10 cellular contexts compared by ENCODE assay signal in the genomic region with DNA sequence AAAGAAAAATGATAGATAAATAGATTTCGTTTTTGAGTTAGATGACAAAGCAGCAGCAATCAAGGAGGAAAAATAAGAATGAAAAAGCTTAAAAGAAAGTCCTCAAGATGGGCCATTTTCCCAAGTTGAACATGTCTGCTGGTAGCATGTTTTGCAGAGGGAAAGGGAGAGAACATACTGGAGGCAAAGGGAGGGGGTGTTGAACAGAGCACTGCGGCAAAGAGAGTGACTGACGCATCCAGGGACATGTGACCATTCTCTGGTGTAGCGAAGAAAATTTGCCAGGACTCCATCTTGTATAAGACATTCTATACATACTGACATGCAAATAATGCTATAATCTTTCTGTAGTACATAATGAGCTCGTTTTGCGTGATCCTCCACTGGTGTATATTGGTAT. TPM values are rescaled to one million over a fixed set of nuclear protein-coding genes. Genes with fewer than 3 reads are reported as not detected.
DNase-seq lines count a peak whose midpoint lies in the region; ATAC-seq and TF ChIP-seq lines count a peak whose summit lies in the region.
"Had no signal": no experiment of that assay in that cellular context is flagged by ENCODE, and none has a peak within 500 bp of the region (broad histone marks: within the 10 kb centered on the region; RNA-seq: fewer than 3 reads in every experiment).

No MANE protein-coding gene starts in this region.

- no peak overlapping the region for H3K4me3 Mint-ChIP-seq in activated T-helper 2 cell treated with anti-CD3 and anti-CD28 coated beads, Interferon-gamma antibody, Interleukin-2, Interleukin-4, amounts not matched to agents 10 μg/mL and 5 μg/mL and 100 μg/mL, durations not matched to agents 14 hours and 24 hours and 36 hours (ENCODE audit: low read depth)
- H3K4me3 Mint-ChIP-seq: T-helper 2 cell treated with Interferon-gamma antibody and Interleukin-4, amounts not matched to agents 5 μg/mL and 100 μg/mL, for 36 hours had no signal

- no peak overlapping the region for H3K4me3 ChIP-seq in IMR-90 (ENCODE audit: insufficient read depth, low read depth, low read length)
- peak overlapping the region; percentile 24 for H3K4me3 ChIP-seq in astrocyte of the spinal cord (ENCODE audit: low read depth, low read length)
- peak overlapping the region; percentile 38 for H3K4me3 ChIP-seq in skeletal muscle cell (ENCODE audit: low read depth, low read length)

- H2BK15ac ChIP-seq in IMR-90 (ENCODE audit: low read depth, low read length), result no peak overlapping the region

- WGBS in IMR-90 (ENCODE audit: extremely low coverage in 2 of 2, insufficient read length in 1 of 2), 2 experiments, result 0% methylated on average over 1 of the region's 6 CpGs; no CpG with 5 or more reads in 1 of the 2 experiments

- H3K18ac ChIP-seq in IMR-90 (ENCODE audit: low read depth, low read length), result no peak overlapping the region

- no peaks in the 10 kb centered on the region for H3K79me1 ChIP-seq in IMR-90 (ENCODE audit: low read depth in 1 of 2, low read length in 2 of 2)

- no peak overlapping the region for H2AK9ac ChIP-seq in IMR-90 (replicated peaks; ENCODE audit: low read depth, low read length, poor library complexity)

- no peaks in the 10 kb centered on the region for H3K9me1 ChIP-seq in IMR-90 (ENCODE audit: insufficient read depth, low read length)

- H3K23ac ChIP-seq in IMR-90 (ENCODE audit: low read depth, low read length), result no peak overlapping the region

- H3K9ac ChIP-seq in IMR-90 (ENCODE audit: low read depth, low read length), result no peak overlapping the region

- no peak overlapping the region for H3K4ac ChIP-seq in IMR-90 (ENCODE audit: low read depth, low read length)

- H2AK5ac ChIP-seq in IMR-90 (ENCODE audit: low read depth, low read length), result no peak overlapping the region

- ATAC-seq in IMR-90 (ENCODE audit: low read depth), result no peak
- ATAC-seq: Panc1 had no signal

- no peak overlapping the region for H2BK120ac ChIP-seq in IMR-90 (ENCODE audit: low read depth, low read length)

- intact Hi-C loops in IMR-90 (cut with micrococcal nuclease), result no loop called here
- intact Hi-C loops in activated T-helper 2 cell treated with anti-CD3 and anti-CD28 coated beads, Interferon-gamma antibody, Interleukin-2, Interleukin-4, amounts not matched to agents 10 μg/mL and 5 μg/mL and 100 μg/mL, durations not matched to agents 14 hours and 24 hours and 36 hours (cut with micrococcal nuclease), result no loop called here

- no peak overlapping the region for H4K91ac ChIP-seq in IMR-90 (ENCODE audit: insufficient read depth, low read depth, low read length)

- in situ Hi-C loops in IMR-90 (cut with MboI; ENCODE audit: low sequenced_read_pairs), result no loop called here
- in situ Hi-C loops in astrocyte of the spinal cord (cut with HindIII; ENCODE audit: low sequenced_read_pairs), result no loop called here
- in situ Hi-C loops in GM13976 (cut with MboI; ENCODE audit: low sequenced_read_pairs, unreplicated experiment), result no loop called here

- CTCF ChIA-PET in IMR-90 (lab: Yijun Ruan, JAX), result interaction anchor here (0.5 to 1.2 kb wide), 3 partner anchors 22 to 64 kb away, joined by 3 to 4 read pairs (median 3); no protein-coding TSS in a partner anchor

- no peaks in the 10 kb centered on the region for H3K36me3 Mint-ChIP-seq in activated T-helper 2 cell treated with anti-CD3 and anti-CD28 coated beads, Interferon-gamma antibody, Interleukin-2, Interleukin-4, amounts not matched to agents 10 μg/mL and 5 μg/mL and 100 μg/mL, durations not matched to agents 14 hours and 24 hours and 36 hours (ENCODE audit: low read depth)

- H3K56ac ChIP-seq in IMR-90 (ENCODE audit: extremely low read depth, insufficient read depth, low read length), result no peak overlapping the region

- dilution Hi-C loops in IMR-90 (cut with HindIII; ENCODE audit: low sequenced_read_pairs, unreplicated experiment), result no loop called here

- H3K4me1 ChIP-seq in IMR-90 (ENCODE audit: control insufficient read depth, insufficient read depth, low read length), result no peaks in the 10 kb centered on the region

- no peaks in the 10 kb centered on the region for H3K9me3 ChIP-seq in IMR-90 (ENCODE audit: control insufficient read depth, insufficient read depth, low read length)

- TF ChIP-seq CTCF in IMR-90 (conservative IDR thresholded peaks at IDR 0.05; ENCODE audit: low read depth, low read length), result no peak
- TF ChIP-seq CTCF in astrocyte of the spinal cord (IDR thresholded peaks at IDR 0.05; ENCODE audit: low read depth, low read length), result no peak
- no peak for TF ChIP-seq CTCF in GM13976 (IDR thresholded peaks at IDR 0.05; ENCODE audit: borderline replicate concordance, control extremely low read depth, extremely low read depth, insufficient read depth, missing control alignments)

- H2BK5ac ChIP-seq in IMR-90 (ENCODE audit: low read depth, low read length, poor library complexity, severe bottlenecking), result no peak overlapping the region

- H3K14ac ChIP-seq in IMR-90 (replicated peaks; ENCODE audit: low read depth, low read length), result no peak overlapping the region

- peaks cover 4% of the 10 kb centered on the region for H3K27me3 Mint-ChIP-seq in activated T-helper 2 cell treated with anti-CD3 and anti-CD28 coated beads, Interferon-gamma antibody, Interleukin-2, Interleukin-4, amounts not matched to agents 10 μg/mL and 5 μg/mL and 100 μg/mL, durations not matched to agents 14 hours and 24 hours and 36 hours (ENCODE audit: low read depth)

- no peaks in the 10 kb centered on the region for H3K27me3 ChIP-seq in IMR-90 (ENCODE audit: control insufficient read depth, insufficient read depth, low read length)

- no TSS peak for BruUV-seq in IMR-90 (replicated peaks; lab: Mats Ljungman, UMichigan)

- H2BK20ac ChIP-seq in IMR-90 (ENCODE audit: low read depth, low read length), result no peak overlapping the region

- DNase-seq in IMR-90, result no peak
- DNase-seq in astrocyte of the spinal cord (ENCODE audit: low read depth, low spot score), result peak; percentile 39
- DNase-seq in inferior parietal cortex (ENCODE audit: extremely low spot score), result peak; percentile 76
- DNase-seq in skeletal muscle cell (ENCODE audit: low read depth), result no peak
- no peak for DNase-seq in GM13976 (ENCODE audit: low spot score)
- no peak for DNase-seq in COR-L47 (lab: John Stamatoyannopoulos, UW)
- DNase-seq in stimulated activated CD4-positive, alpha-beta T cell treated with anti-CD3 and anti-CD28 coated beads, Interleukin-12 subunit alpha, Interleukin-12 subunit beta, amount 100 ng/mL, for 4 hours, result no peak
- DNase-seq in activated T-helper 2 cell treated with anti-CD3 and anti-CD28 coated beads, Interferon-gamma antibody, Interleukin-2, Interleukin-4, amounts not matched to agents 10 μg/mL and 5 μg/mL and 100 μg/mL, durations not matched to agents 14 hours and 24 hours and 36 hours (ENCODE audit: low spot score), result no peak

- no peak overlapping the region for H4K5ac ChIP-seq in IMR-90 (ENCODE audit: low read depth, low read length)

- TF ChIP-seq RAD21 in IMR-90 (IDR thresholded peaks at IDR 0.05; ENCODE audit: low read length), result no peak

- no peaks in the 10 kb centered on the region for H3K36me3 ChIP-seq in IMR-90 (ENCODE audit: control insufficient read depth, insufficient read depth, low read length)

- H4K8ac ChIP-seq in IMR-90 (ENCODE audit: low read depth in 2 of 2, low read length in 2 of 2), result no peak overlapping the region

- H4K20me1 ChIP-seq in IMR-90 (ENCODE audit: insufficient read depth, low read length), result no peaks in the 10 kb centered on the region

- no peak overlapping the region for H3K27ac ChIP-seq in IMR-90 (ENCODE audit: insufficient read depth, low read length)

- POLR2A ChIA-PET in IMR-90 (lab: Charles Lee; ENCODE audit: unreplicated experiment), result interaction anchor here (0.6 kb wide), 1 partner anchor 73 kb away, joined by 4 read pairs; no protein-coding TSS in a partner anchor

- no peak overlapping the region for H2AFZ ChIP-seq in IMR-90 (replicated peaks; ENCODE audit: low read length, poor library complexity)

- peaks cover 2% of the 10 kb centered on the region for H3K4me1 Mint-ChIP-seq in activated T-helper 2 cell treated with anti-CD3 and anti-CD28 coated beads, Interferon-gamma antibody, Interleukin-2, Interleukin-4, amounts not matched to agents 10 μg/mL and 5 μg/mL and 100 μg/mL, durations not matched to agents 14 hours and 24 hours and 36 hours (ENCODE audit: low read depth)

- peak overlapping the region; percentile 8; the same call in 1 of the 2 replicates for H3K4me2 ChIP-seq in IMR-90 (ENCODE audit: low read depth, low read length)

- no peak overlapping the region for H3K27ac Mint-ChIP-seq in activated T-helper 2 cell treated with anti-CD3 and anti-CD28 coated beads, Interferon-gamma antibody, Interleukin-2, Interleukin-4, amounts not matched to agents 10 μg/mL and 5 μg/mL and 100 μg/mL, durations not matched to agents 14 hours and 24 hours and 36 hours
- H3K27ac Mint-ChIP-seq: T-helper 2 cell treated with Interferon-gamma antibody and Interleukin-4, amounts not matched to agents 5 μg/mL and 100 μg/mL, for 36 hours had no signal

- TF ChIP-seq POLR2A in IMR-90 (IDR thresholded peaks at IDR 0.05; ENCODE audit: low read depth, low read length), result no peak

- H3K9me3 Mint-ChIP-seq in activated T-helper 2 cell treated with anti-CD3 and anti-CD28 coated beads, Interferon-gamma antibody, Interleukin-2, Interleukin-4, amounts not matched to agents 10 μg/mL and 5 μg/mL and 100 μg/mL, durations not matched to agents 14 hours and 24 hours and 36 hours, result no peaks in the 10 kb centered on the region
- H3K9me3 Mint-ChIP-seq: T-helper 2 cell treated with Interferon-gamma antibody and Interleukin-4, amounts not matched to agents 5 μg/mL and 100 μg/mL, for 36 hours had no signal

TF ChIP-seq in IMR-90, 13 proteins besides CTCF, POLR2A, EP300 and RAD21:
- TF ChIP-seq RCOR1 (IDR thresholded peaks at IDR 0.05; ENCODE audit: insufficient replicate concordance, low read length) (no peak), MAFK (IDR thresholded peaks at IDR 0.05; ENCODE audit: low read depth, low read length) (no peak), CEBPB (IDR thresholded peaks at IDR 0.05; ENCODE audit: low read depth, low read length) (no peak)
- TF ChIP-seq, protein P1, sequence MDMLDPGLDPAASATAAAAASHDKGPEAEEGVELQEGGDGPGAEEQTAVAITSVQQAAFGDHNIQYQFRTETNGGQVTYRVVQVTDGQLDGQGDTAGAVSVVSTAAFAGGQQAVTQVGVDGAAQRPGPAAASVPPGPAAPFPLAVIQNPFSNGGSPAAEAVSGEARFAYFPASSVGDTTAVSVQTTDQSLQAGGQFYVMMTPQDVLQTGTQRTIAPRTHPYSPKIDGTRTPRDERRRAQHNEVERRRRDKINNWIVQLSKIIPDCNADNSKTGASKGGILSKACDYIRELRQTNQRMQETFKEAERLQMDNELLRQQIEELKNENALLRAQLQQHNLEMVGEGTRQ (IDR thresholded peaks at IDR 0.05; ENCODE audit: low read depth, low read length), result peak; percentile 65; the same call in 1 of the 2 replicates

RNA-seq across cellular contexts. Expression of gene LINC00632, which starts 1.2 kb away (rescaled TPM):
- total RNA-seq in IMR-90 (2012; rRNA removed), result 6.4 and 7.2 TPM in 2 replicates
- 21.9 and 25.0 TPM in 2 replicates for polyA plus RNA-seq in IMR-90 (2012; rRNA removed)
- 8.1 and 9.9 TPM in 2 replicates for polyA plus RNA-seq in IMR-90 (2012; cell fraction: cytosol; rRNA removed)
- 4.3 and 24.0 TPM in 2 replicates for polyA plus RNA-seq in IMR-90 (2012; cell fraction: nucleus; rRNA removed; ENCODE audit: low replicate concordance)
- 3.1 and 3.3 TPM in 2 replicates for total RNA-seq in activated T-helper 2 cell treated with anti-CD3 and anti-CD28 coated beads, Interferon-gamma antibody, Interleukin-2, Interleukin-4, amounts not matched to agents 10 μg/mL and 5 μg/mL and 100 μg/mL, durations not matched to agents 14 hours and 24 hours and 36 hours

Comparison
In these comparisons a context has a peak if more than half of its experiments do, and no peak if none do; other contexts are left out.
1. DNase-seq: peak in astrocyte of the spinal cord (single experiment) and inferior parietal cortex (single experiment); none in IMR-90 (single experiment), skeletal muscle cell (single experiment), GM13976 (single experiment), COR-L47 (single experiment), stimulated activated CD4-positive, alpha-beta T cell treated with anti-CD3 and anti-CD28 coated beads, Interleukin-12 subunit alpha, Interleukin-12 subunit beta, amount 100 ng/mL, for 4 hours (single experiment) and activated T-helper 2 cell treated with anti-CD3 and anti-CD28 coated beads, Interferon-gamma antibody, Interleukin-2, Interleukin-4, amounts not matched to agents 10 μg/mL and 5 μg/mL and 100 μg/mL, durations not matched to agents 14 hours and 24 hours and 36 hours (single experiment).